ENCODE assay signal across 9 cellular contexts in genomic region chr14:66496188-66496807, GRCh38. TPM values are rescaled to one million over a fixed set of nuclear protein-coding genes. Genes with fewer than 3 reads are reported as not detected.
DNase-seq lines count a peak whose midpoint lies in the region; ATAC-seq and TF ChIP-seq lines count a peak whose summit lies in the region.
"Had no signal": no experiment of that assay in that cellular context is flagged by ENCODE, and none has a peak within 500 bp of the region (broad histone marks: within the 10 kb centered on the region; RNA-seq: fewer than 3 reads in every experiment).

No MANE protein-coding gene starts in this region.

- peak; percentile 30 for ATAC-seq in activated CD4-positive, alpha-beta T cell treated with anti-CD3 and anti-CD28 coated beads for 36 hours
- ATAC-seq in T-cell (replicated peaks in 1 of 4) (no peak), omental fat pad (ENCODE audit: low FRiP score) (peak; percentile 83), GM19397 (IDR thresholded peaks at IDR 0.05; ENCODE audit: unreplicated experiment) (no peak), HG03354 (IDR thresholded peaks at IDR 0.05; ENCODE audit: poor library complexity, severe bottlenecking, unreplicated experiment) (no peak)

- peaks cover 19% of the 10 kb centered on the region for H3K4me1 Mint-ChIP-seq in activated CD4-positive, alpha-beta T cell treated with anti-CD3 and anti-CD28 coated beads for 36 hours
- H3K4me1 Mint-ChIP-seq in T-cell: peaks cover 18 to 20% (median 18%) of the 10 kb centered on the region in 3 donors

- no peaks in the 10 kb centered on the region for H3K27me3 Mint-ChIP-seq in activated CD4-positive, alpha-beta T cell treated with anti-CD3 and anti-CD28 coated beads for 36 hours
- no peaks in the 10 kb centered on the region for H3K27me3 Mint-ChIP-seq in T-cell

- POLR2A ChIA-PET in activated CD4-positive, alpha-beta T cell treated with anti-CD3 and anti-CD28 coated beads for 36 hours (lab: Charles Lee): no interaction called here
- POLR2A ChIA-PET in T-cell (lab: Charles Lee): no interaction called here
- POLR2A ChIA-PET in RWPE1 (lab: Yijun Ruan, JAX; ENCODE audit: low non-redundant PET): no interaction called here

- DNase-seq in activated CD4-positive, alpha-beta T cell treated with anti-CD3 and anti-CD28 coated beads for 36 hours: no peak
- no peak for DNase-seq in activated CD4-positive, alpha-beta T cell treated with anti-CD3 and anti-CD28 coated beads for 48 hours
- DNase-seq in T-cell (no peak), left ventricle myocardium inferior (no peak), omental fat pad (ENCODE audit: low spot score) (no peak), RWPE1 (ENCODE audit: low spot score) (no peak)
- DNase-seq: 8988T had no signal

- CTCF ChIA-PET in activated CD4-positive, alpha-beta T cell treated with anti-CD3 and anti-CD28 coated beads for 36 hours (lab: Charles Lee): interaction anchor here (0.8 to 1.5 kb wide), 5 partner anchors 10 to 136 kb away, joined by 3 to 4 read pairs (median 3); partner anchors contain the start of gene GPHN
- CTCF ChIA-PET in T-cell (lab: Charles Lee): interaction anchor here in 1 of 2 donors (0.8 to 2.3 kb wide), 4 partner anchors 11 to 1081 kb away, joined by 3 to 10 read pairs (median 4); partner anchors contain the start of gene GPHN
- CTCF ChIA-PET in RWPE1 (lab: Yijun Ruan, JAX): no interaction called here

- H3K27ac ChIP-seq in left ventricle myocardium inferior (replicated peaks): no peak overlapping the region
- no peak overlapping the region for H3K27ac ChIP-seq in RWPE1

- TF ChIP-seq CTCF in left ventricle myocardium inferior (IDR thresholded peaks at IDR 0.05; ENCODE audit: borderline replicate concordance): no peak
- no peak for TF ChIP-seq CTCF in omental fat pad (IDR thresholded peaks at IDR 0.05)
- no peak for TF ChIP-seq CTCF in RWPE1 (conservative IDR thresholded peaks at IDR 0.05; ENCODE audit: low read depth)

- intact Hi-C loops in activated CD4-positive, alpha-beta T cell treated with anti-CD3 and anti-CD28 coated beads for 36 hours (cut with DNase I, micrococcal nuclease): loop anchor here (2.0 to 5.0 kb wide), 6 partner anchors 137 to 863 kb away; partner anchors contain the start of gene ATP6V1D (in 1 of the 2)
- intact Hi-C loops in left ventricle myocardium inferior (cut with micrococcal nuclease): no loop called here

- no peaks in the 10 kb centered on the region for H3K9me3 Mint-ChIP-seq in activated CD4-positive, alpha-beta T cell treated with anti-CD3 and anti-CD28 coated beads for 36 hours (ENCODE audit: low read depth)
- no peaks in the 10 kb centered on the region for H3K9me3 Mint-ChIP-seq in T-cell

- H3K4me1 ChIP-seq in left ventricle myocardium inferior: peaks cover 14% of the 10 kb centered on the region

- no peak overlapping the region for H3K27ac Mint-ChIP-seq in activated CD4-positive, alpha-beta T cell treated with anti-CD3 and anti-CD28 coated beads for 36 hours
- H3K27ac Mint-ChIP-seq in T-cell: peak overlapping the region; percentile 59 to 86

- no peaks in the 10 kb centered on the region for H3K9me3 ChIP-seq in left ventricle myocardium inferior (replicated peaks)

- peak overlapping the region; percentile 27 for H3K4me3 ChIP-seq in left ventricle myocardium inferior

- no peak overlapping the region for H3K4me3 Mint-ChIP-seq in activated CD4-positive, alpha-beta T cell treated with anti-CD3 and anti-CD28 coated beads for 36 hours
- H3K4me3 Mint-ChIP-seq in T-cell: peak overlapping the region in 1 of 3 donors; percentile 20

- H3K27me3 ChIP-seq in left ventricle myocardium inferior (ENCODE audit: low read depth): no peaks in the 10 kb centered on the region

- H3K36me3 ChIP-seq in left ventricle myocardium inferior: no peaks in the 10 kb centered on the region

- H3K36me3 Mint-ChIP-seq in activated CD4-positive, alpha-beta T cell treated with anti-CD3 and anti-CD28 coated beads for 36 hours (ENCODE audit: low read depth): no peaks in the 10 kb centered on the region
- no peaks in the 10 kb centered on the region for H3K36me3 Mint-ChIP-seq in T-cell

RNA-seq across cellular contexts. Expression of gene CCDC196, which starts 10.1 kb away (rescaled TPM):
- total RNA-seq in activated CD4-positive, alpha-beta T cell treated with anti-CD3 and anti-CD28 coated beads for 36 hours: not detected
- total RNA-seq in T-cell (not detected), left ventricle myocardium inferior (not detected), omental fat pad (not detected)

RNA-seq across cellular contexts. Expression of gene GPHN, which starts 11.6 kb away (rescaled TPM):
- total RNA-seq in activated CD4-positive, alpha-beta T cell treated with anti-CD3 and anti-CD28 coated beads for 36 hours: 10 to 100 TPM; 29.8 to 37.5 TPM
- total RNA-seq in T-cell (10 to 100 TPM; 13.9 to 21.1 (median 14.4) TPM), left ventricle myocardium inferior (33.4 TPM), omental fat pad (10 to 100 TPM in 3 of 4 donors, 1 to 10 TPM in 1; 8.0 to 27.6 (median 18.7) TPM)

Comparison
In these comparisons a context has a peak if more than half of its experiments do, and no peak if none do; other contexts are left out.
1. ATAC-seq: peak in activated CD4-positive, alpha-beta T cell treated with anti-CD3 and anti-CD28 coated beads for 36 hours (single experiment) and omental fat pad (single experiment); none in T-cell (0 of 4), GM19397 (single experiment) and HG03354 (single experiment).